In genomic region chr6:125970760-125971159, GRCh38 we compare ENCODE assay signal across 1 cellular context.
TF ChIP-seq lines count a peak whose summit lies in the region.

No MANE protein-coding gene starts in this region.

TF ChIP-seq in HepG2, 621 proteins besides CTCF, POLR2A, EP300 and RAD21:
- TF ChIP-seq FOSL2 (CRISPR knock-in tag; IDR thresholded peaks at IDR 0.05) (no peak), ZNF496 (CRISPR knock-in tag; IDR thresholded peaks at IDR 0.05; ENCODE audit: insufficient replicate concordance) (no peak), THAP8 (CRISPR knock-in tag; IDR thresholded peaks at IDR 0.05; ENCODE audit: borderline replicate concordance) (no peak), TFE3 (CRISPR knock-in tag; IDR thresholded peaks at IDR 0.05) (no peak), IRX3 (CRISPR knock-in tag; IDR thresholded peaks at IDR 0.05; ENCODE audit: borderline replicate concordance, low read depth) (no peak), AKNA (CRISPR knock-in tag; IDR thresholded peaks at IDR 0.05; ENCODE audit: borderline replicate concordance) (no peak), ZMYM2 (CRISPR knock-in tag; IDR thresholded peaks at IDR 0.05) (no peak), NCOA2 (CRISPR knock-in tag; IDR thresholded peaks at IDR 0.05) (no peak), HCFC1 (IDR thresholded peaks at IDR 0.05; ENCODE audit: low read depth, low read length) (no peak), HNRNPLL (IDR thresholded peaks at IDR 0.05; ENCODE audit: low read depth, low read length, poor library complexity, severe bottlenecking) (no peak), ARNT2 (CRISPR knock-in tag; IDR thresholded peaks at IDR 0.05; ENCODE audit: low read depth) (no peak), U2AF2 (IDR thresholded peaks at IDR 0.05; ENCODE audit: low read depth, low read length) (no peak), ZNF329 (CRISPR knock-in tag; IDR thresholded peaks at IDR 0.05; ENCODE audit: low read depth) (no peak), ZNF282 (IDR thresholded peaks at IDR 0.05; ENCODE audit: partially characterized antibody) (no peak), RORA (CRISPR knock-in tag; IDR thresholded peaks at IDR 0.05) (no peak), IKZF4 (CRISPR knock-in tag; IDR thresholded peaks at IDR 0.05; ENCODE audit: borderline replicate concordance, low read depth, not compliant biosample characterization) (no peak), TEAD3 (CRISPR knock-in tag; optimal IDR thresholded peaks at IDR 0.05; ENCODE audit: borderline replicate concordance) (no peak), CCAR2 (optimal IDR thresholded peaks at IDR 0.05; ENCODE audit: low read depth, low read length) (no peak), STAT5B (CRISPR knock-in tag; IDR thresholded peaks at IDR 0.05) (no peak), SOX13 (IDR thresholded peaks at IDR 0.05) (no peak), SOX13 (CRISPR knock-in tag; conservative IDR thresholded peaks at IDR 0.05 in 1 of 2, IDR thresholded peaks at IDR 0.05 in 1 of 2) (no peak)
